In the genomic region with DNA sequence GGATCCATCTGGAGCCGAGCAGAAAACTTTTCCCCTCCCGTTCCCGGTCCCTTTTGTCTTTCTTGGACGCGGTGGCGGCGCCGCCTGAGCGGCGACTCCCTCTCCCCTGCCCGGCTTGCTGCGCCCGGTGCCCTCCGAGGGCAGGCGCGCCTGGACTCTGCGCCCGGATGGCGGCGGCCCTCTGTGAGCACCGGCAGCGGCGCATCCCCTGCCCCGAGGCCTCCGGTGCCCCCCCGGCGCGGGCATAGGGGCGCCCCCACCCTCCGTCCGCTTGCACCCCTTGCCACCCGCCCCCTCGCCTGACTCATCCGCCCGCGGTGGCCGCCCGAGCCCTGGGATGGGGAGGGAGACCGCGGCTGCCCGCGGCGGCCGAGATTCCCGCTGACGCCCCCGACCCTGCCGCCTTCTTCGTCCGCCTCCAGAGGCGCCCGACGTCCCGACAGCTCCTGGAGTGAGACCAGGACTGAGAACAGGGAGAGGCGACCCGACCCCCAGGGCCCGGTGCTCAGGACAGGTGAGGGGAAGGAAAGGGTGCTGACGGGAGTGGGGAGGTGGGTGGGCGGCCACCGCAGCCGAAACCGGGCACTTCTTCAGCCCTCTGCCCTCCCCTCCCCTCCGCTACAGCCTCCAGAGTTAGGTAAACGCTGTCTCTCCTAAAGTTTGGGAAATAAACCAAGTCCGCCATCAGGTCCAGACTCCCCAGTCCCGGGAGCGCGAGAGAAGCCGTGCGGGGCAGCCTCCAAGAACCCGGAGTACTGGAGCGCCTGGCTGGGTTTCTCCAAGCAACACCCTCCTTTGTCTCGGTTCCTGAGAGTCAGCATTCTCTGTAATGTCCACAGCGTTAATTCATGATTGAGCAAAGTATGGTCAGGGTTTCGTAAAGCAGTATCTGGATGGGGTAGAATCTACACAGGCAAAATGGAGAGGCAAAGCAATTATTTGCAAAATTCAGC, we compare ENCODE assay signal across 8 cellular contexts. TPM values are rescaled to one million over a fixed set of nuclear protein-coding genes. Genes with fewer than 3 reads are reported as not detected.
DNase-seq lines count a peak whose midpoint lies in the region; ATAC-seq and TF ChIP-seq lines count a peak whose summit lies in the region.

A gene (plus strand): TSS at position 7 of the 953 bp plus-strand sequence. CDS start 74,406 bp downstream, outside the sequence.

- H3K9me3 ChIP-seq in HUES64 (ENCODE audit: insufficient read depth, low read depth, low read length) = no peaks in the 10 kb centered on the region
- H3K9me3 ChIP-seq in testis = no peaks in the 10 kb centered on the region

- H3K36me3 ChIP-seq in HUES64 (ENCODE audit: insufficient read depth, low read length) (no peaks in the 10 kb centered on the region), testis (ENCODE audit: low read depth, missing control alignments) (no peaks in the 10 kb centered on the region)

- peak; percentile 18 for ATAC-seq in GM19023 (IDR thresholded peaks at IDR 0.05; ENCODE audit: unreplicated experiment)

- WGBS in HUES64 = under 1% methylated on average over 74 of the region's 75 CpGs
- WGBS in testis, 2 donors = 0 to 1% methylated on average over 9 to 57 of the region's 75 CpGs

- H3K27me3 ChIP-seq in HUES64 (ENCODE audit: insufficient read depth, low read length) (peaks cover 23% of the 10 kb centered on the region; the same call in 1 of the 2 replicates), testis (no peaks in the 10 kb centered on the region)

- no peak for TF ChIP-seq CTCF in testis (IDR thresholded peaks at IDR 0.05)

- intact Hi-C loops in testis (cut with DNase I; ENCODE audit: low total_unique reads) = no loop called here

- H3K27ac ChIP-seq in HUES64 (ENCODE audit: low read depth, low read length) (peak within 1 kb of the TSS; percentile 51; the same call in 1 of the 2 replicates), testis (peak within 1 kb of the TSS; percentile 80 to 87)

- H3K4me3 ChIP-seq in HUES64 (ENCODE audit: low read length) = peak within 1 kb of the TSS; percentile 93
- peak within 1 kb of the TSS; percentile 72 to 81 for H3K4me3 ChIP-seq in testis

- H3K4me1 ChIP-seq in HUES64 (ENCODE audit: insufficient read depth, low read length) (peaks cover 16% of the 10 kb centered on the region), testis (no peaks in the 10 kb centered on the region)

- H3K9ac ChIP-seq in HUES64 (ENCODE audit: low read depth, low read length) = peak within 1 kb of the TSS; percentile 80

- no peak for TF ChIP-seq POLR2A in testis (IDR thresholded peaks at IDR 0.05)

- DNase-seq in activated T-cell treated with anti-CD3 and anti-CD28 coated beads for 4 hours (peak; percentile 27), fibroblast of gingiva (ENCODE audit: low read depth) (peak; percentile 71), myocyte (ENCODE audit: low read depth) (peak; percentile 5), testis (peak; percentile 53), COLO829 (ENCODE audit: low spot score) (no peak), GDM1 (lab: John Stamatoyannopoulos, UW) (no peak)

RNA-seq across cellular contexts. Expression of the gene that starts here (rescaled TPM):
- 10.0 TPM for polyA plus RNA-seq in HUES64 (2013, experiment 1 of 2)
- 10.2 TPM for polyA plus RNA-seq in HUES64 (2013, experiment 2 of 2)
- total RNA-seq in myocyte (0.21 and 0.43 TPM in 2 replicates), testis (1 to 10 TPM; 3.6 to 5.5 TPM)
- polyA plus RNA-seq in myocyte (2012) = 1.0 TPM
- 5.5 TPM for polyA plus RNA-seq in testis (ENCODE audit: insufficient read depth, low read depth, low replicate concordance)

Comparison
In these comparisons a context has a peak if more than half of its experiments do, and no peak if none do; other contexts are left out.
1. DNase-seq: peak in activated T-cell treated with anti-CD3 and anti-CD28 coated beads for 4 hours (single experiment), fibroblast of gingiva (single experiment), myocyte (single experiment) and testis (single experiment); none in COLO829 (single experiment) and GDM1 (single experiment).